14 cellular contexts compared by ENCODE assay signal in the genomic region with DNA sequence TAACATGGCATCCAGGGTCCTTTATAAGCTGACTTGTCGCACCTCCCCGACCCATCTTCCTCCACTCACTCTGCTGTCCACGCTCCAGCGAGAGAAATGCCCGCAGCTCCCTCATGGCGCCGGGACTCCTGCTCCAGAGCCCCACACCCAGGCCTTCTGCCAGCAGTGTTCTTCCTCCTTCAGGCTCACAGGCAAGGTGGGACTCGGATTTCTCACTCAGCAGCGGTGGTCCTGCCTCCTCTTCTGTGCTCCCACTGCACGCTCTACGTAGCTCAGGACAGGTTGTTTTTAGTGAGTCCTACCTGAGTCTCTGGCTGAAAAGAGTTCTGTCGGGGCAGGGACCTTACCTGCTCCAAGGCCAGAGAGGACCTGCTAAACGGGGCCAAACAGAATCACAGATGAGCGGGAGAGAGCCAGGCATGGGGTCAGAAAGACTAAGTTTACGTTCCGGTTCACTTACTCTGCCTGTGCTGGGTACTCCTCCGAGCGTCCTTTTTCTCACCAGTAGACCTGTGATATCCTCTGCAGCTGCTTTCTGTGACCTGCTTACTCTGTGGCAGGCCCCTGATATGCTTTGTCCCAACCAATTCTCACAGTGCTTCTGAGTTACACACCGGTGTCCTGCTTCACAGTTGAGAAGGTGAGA. TPM values are rescaled to one million over a fixed set of nuclear protein-coding genes. Genes with fewer than 3 reads are reported as not detected.
DNase-seq lines count a peak whose midpoint lies in the region; ATAC-seq and TF ChIP-seq lines count a peak whose summit lies in the region.
"Had no signal": no experiment of that assay in that cellular context is flagged by ENCODE, and none has a peak within 500 bp of the region (broad histone marks: within the 10 kb centered on the region; RNA-seq: fewer than 3 reads in every experiment).

No MANE protein-coding gene starts in this region.

- peak overlapping the region; percentile 19; the same call in 1 of the 2 replicates for H3K27ac Mint-ChIP-seq in WTC11
- peak overlapping the region in 8 of 10 donors; percentile 34 to 94 (median 71) for H3K27ac Mint-ChIP-seq in naive thymus-derived CD8-positive, alpha-beta T cell

- POLR2A ChIA-PET in WTC11 (lab: Charles Lee): no interaction called here
- POLR2A ChIA-PET in naive thymus-derived CD8-positive, alpha-beta T cell (lab: Charles Lee): no interaction called here

- no peak overlapping the region for H3K4me3 Mint-ChIP-seq in WTC11
- H3K4me3 Mint-ChIP-seq in naive thymus-derived CD8-positive, alpha-beta T cell: peak overlapping the region in 2 of 10 donors; percentile 22 to 33
- H3K4me3 Mint-ChIP-seq: neural crest cell had no signal

- H3K36me3 Mint-ChIP-seq in WTC11: peaks cover 12% of the 10 kb centered on the region; the same call in 1 of the 2 replicates
- H3K36me3 Mint-ChIP-seq in naive thymus-derived CD8-positive, alpha-beta T cell: peaks cover 0 to 70% (median 12%) of the 10 kb centered on the region in 3 donors

- CTCF ChIA-PET in WTC11 (lab: Charles Lee): interaction anchor here (1.0 kb wide), 1 partner anchor 26 kb away, joined by 6 read pairs; no protein-coding TSS in a partner anchor

- H3K27me3 Mint-ChIP-seq in WTC11 (ENCODE audit: low read depth): no peaks in the 10 kb centered on the region
- no peaks in the 10 kb centered on the region for H3K27me3 Mint-ChIP-seq in naive thymus-derived CD8-positive, alpha-beta T cell

- no peaks in the 10 kb centered on the region for H3K4me1 Mint-ChIP-seq in WTC11
- H3K4me1 Mint-ChIP-seq in naive thymus-derived CD8-positive, alpha-beta T cell: peaks cover 26 to 72% (median 44%) of the 10 kb centered on the region in 4 donors
- H3K4me1 Mint-ChIP-seq: neural crest cell had no signal

- peak; percentile 19 for ATAC-seq in GM18505 (IDR thresholded peaks at IDR 0.05; ENCODE audit: unreplicated experiment)
- peak; percentile 7 for ATAC-seq in GM21717 (IDR thresholded peaks at IDR 0.05; ENCODE audit: unreplicated experiment)
- no peak for ATAC-seq in WTC11
- no peak for ATAC-seq in naive thymus-derived CD8-positive, alpha-beta T cell
- no peak for ATAC-seq in GM21367 (IDR thresholded peaks at IDR 0.05; ENCODE audit: unreplicated experiment)

- H3K9me3 Mint-ChIP-seq in WTC11: no peaks in the 10 kb centered on the region
- no peaks in the 10 kb centered on the region for H3K9me3 Mint-ChIP-seq in naive thymus-derived CD8-positive, alpha-beta T cell
- H3K9me3 Mint-ChIP-seq: neural crest cell had no signal

- no peak for TF ChIP-seq CTCF in WTC11 (IDR thresholded peaks at IDR 0.05)

- DNase-seq in WTC11 (ENCODE audit: low spot score) (no peak), DMS53 (lab: John Stamatoyannopoulos, UW) (no peak), cerebellar cortex (ENCODE audit: low spot score) (no peak), DMS 273 treated with DMSO at 0.1 percent for 48 hours (lab: John Stamatoyannopoulos, UW) (no peak)
- DNase-seq in naive thymus-derived CD8-positive, alpha-beta T cell: no peak
- DNase-seq: activated CD4-positive, alpha-beta T cell treated with anti-CD3 and anti-CD28 coated beads for 4 hours; central memory CD4-positive, alpha-beta T cell; DMS79 treated with DMSO at 0.1 percent for 48 hours; KG1; OCI-M1 had no signal

- no peak for TF ChIP-seq POLR2A in GM18505 (IDR thresholded peaks at IDR 0.05; ENCODE audit: borderline replicate concordance, extremely low read depth, insufficient read depth, insufficient read length)

TF ChIP-seq in WTC11, 78 proteins besides CTCF, POLR2A, EP300 and RAD21:
- no peak for TF ChIP-seq RORB (CRISPR knock-in tag; IDR thresholded peaks at IDR 0.05)
- no peak for TF ChIP-seq MXD4 (CRISPR knock-in tag; IDR thresholded peaks at IDR 0.05; ENCODE audit: borderline replicate concordance)
- no peak for TF ChIP-seq CBFB (CRISPR knock-in tag; IDR thresholded peaks at IDR 0.05; ENCODE audit: low read depth)
- no peak for TF ChIP-seq JUN (CRISPR knock-in tag; IDR thresholded peaks at IDR 0.05)
- TF ChIP-seq, protein P1, sequence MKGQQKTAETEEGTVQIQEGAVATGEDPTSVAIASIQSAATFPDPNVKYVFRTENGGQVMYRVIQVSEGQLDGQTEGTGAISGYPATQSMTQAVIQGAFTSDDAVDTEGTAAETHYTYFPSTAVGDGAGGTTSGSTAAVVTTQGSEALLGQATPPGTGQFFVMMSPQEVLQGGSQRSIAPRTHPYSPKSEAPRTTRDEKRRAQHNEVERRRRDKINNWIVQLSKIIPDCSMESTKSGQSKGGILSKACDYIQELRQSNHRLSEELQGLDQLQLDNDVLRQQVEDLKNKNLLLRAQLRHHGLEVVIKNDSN (CRISPR knock-in tag; IDR thresholded peaks at IDR 0.05): no peak
- no peak for TF ChIP-seq ZBTB21 (CRISPR knock-in tag; IDR thresholded peaks at IDR 0.05; ENCODE audit: borderline replicate concordance)
- TF ChIP-seq ZNF232 (CRISPR knock-in tag; IDR thresholded peaks at IDR 0.05): no peak
- no peak for TF ChIP-seq TCF7 (CRISPR knock-in tag; IDR thresholded peaks at IDR 0.05; ENCODE audit: low read depth)
- no peak for TF ChIP-seq NR3C1 (CRISPR knock-in tag; conservative IDR thresholded peaks at IDR 0.05; ENCODE audit: low read depth)
- TF ChIP-seq, protein P2, sequence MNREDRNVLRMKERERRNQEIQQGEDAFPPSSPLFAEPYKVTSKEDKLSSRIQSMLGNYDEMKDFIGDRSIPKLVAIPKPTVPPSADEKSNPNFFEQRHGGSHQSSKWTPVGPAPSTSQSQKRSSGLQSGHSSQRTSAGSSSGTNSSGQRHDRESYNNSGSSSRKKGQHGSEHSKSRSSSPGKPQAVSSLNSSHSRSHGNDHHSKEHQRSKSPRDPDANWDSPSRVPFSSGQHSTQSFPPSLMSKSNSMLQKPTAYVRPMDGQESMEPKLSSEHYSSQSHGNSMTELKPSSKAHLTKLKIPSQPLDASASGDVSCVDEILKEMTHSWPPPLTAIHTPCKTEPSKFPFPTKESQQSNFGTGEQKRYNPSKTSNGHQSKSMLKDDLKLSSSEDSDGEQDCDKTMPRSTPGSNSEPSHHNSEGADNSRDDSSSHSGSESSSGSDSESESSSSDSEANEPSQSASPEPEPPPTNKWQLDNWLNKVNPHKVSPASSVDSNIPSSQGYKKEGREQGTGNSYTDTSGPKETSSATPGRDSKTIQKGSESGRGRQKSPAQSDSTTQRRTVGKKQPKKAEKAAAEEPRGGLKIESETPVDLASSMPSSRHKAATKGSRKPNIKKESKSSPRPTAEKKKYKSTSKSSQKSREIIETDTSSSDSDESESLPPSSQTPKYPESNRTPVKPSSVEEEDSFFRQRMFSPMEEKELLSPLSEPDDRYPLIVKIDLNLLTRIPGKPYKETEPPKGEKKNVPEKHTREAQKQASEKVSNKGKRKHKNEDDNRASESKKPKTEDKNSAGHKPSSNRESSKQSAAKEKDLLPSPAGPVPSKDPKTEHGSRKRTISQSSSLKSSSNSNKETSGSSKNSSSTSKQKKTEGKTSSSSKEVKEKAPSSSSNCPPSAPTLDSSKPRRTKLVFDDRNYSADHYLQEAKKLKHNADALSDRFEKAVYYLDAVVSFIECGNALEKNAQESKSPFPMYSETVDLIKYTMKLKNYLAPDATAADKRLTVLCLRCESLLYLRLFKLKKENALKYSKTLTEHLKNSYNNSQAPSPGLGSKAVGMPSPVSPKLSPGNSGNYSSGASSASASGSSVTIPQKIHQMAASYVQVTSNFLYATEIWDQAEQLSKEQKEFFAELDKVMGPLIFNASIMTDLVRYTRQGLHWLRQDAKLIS (CRISPR knock-in tag; IDR thresholded peaks at IDR 0.05; ENCODE audit: borderline replicate concordance): no peak
- no peak for TF ChIP-seq FOXK1 (CRISPR knock-in tag; IDR thresholded peaks at IDR 0.05)
- no peak for TF ChIP-seq ELF4 (CRISPR knock-in tag; IDR thresholded peaks at IDR 0.05; ENCODE audit: low read depth)
- TF ChIP-seq SOX15 (CRISPR knock-in tag; IDR thresholded peaks at IDR 0.05): no peak
- TF ChIP-seq, protein P3, sequence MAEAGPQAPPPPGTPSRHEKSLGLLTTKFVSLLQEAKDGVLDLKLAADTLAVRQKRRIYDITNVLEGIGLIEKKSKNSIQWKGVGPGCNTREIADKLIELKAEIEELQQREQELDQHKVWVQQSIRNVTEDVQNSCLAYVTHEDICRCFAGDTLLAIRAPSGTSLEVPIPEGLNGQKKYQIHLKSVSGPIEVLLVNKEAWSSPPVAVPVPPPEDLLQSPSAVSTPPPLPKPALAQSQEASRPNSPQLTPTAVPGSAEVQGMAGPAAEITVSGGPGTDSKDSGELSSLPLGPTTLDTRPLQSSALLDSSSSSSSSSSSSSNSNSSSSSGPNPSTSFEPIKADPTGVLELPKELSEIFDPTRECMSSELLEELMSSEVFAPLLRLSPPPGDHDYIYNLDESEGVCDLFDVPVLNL (CRISPR knock-in tag; IDR thresholded peaks at IDR 0.05; ENCODE audit: borderline replicate concordance, low read depth): no peak
- TF ChIP-seq RELA (CRISPR knock-in tag; IDR thresholded peaks at IDR 0.05; ENCODE audit: borderline replicate concordance): no peak

RNA-seq across cellular contexts. Expression of a gene that starts 11.3 kb away (rescaled TPM):
- total RNA-seq in WTC11 (2021): 12.7 to 13.0 TPM (median 12.9 TPM) in 3 replicates
- total RNA-seq in naive thymus-derived CD8-positive, alpha-beta T cell: 10 to 100 TPM; 53.3 to 57.9 TPM
- 10 to 100 TPM; 14.1 to 48.5 (median 23.7) TPM for polyA plus RNA-seq in naive thymus-derived CD8-positive, alpha-beta T cell

RNA-seq across cellular contexts. Expression of a gene that starts 30.7 kb away (rescaled TPM):
- total RNA-seq in WTC11 (2021): 40.9 to 53.4 TPM (median 48.8 TPM) in 3 replicates
- 10 to 100 TPM; 66.6 to 78.6 TPM for total RNA-seq in naive thymus-derived CD8-positive, alpha-beta T cell
- polyA plus RNA-seq in naive thymus-derived CD8-positive, alpha-beta T cell: 100 to 1,000 TPM; 213 to 229 (median 215) TPM

RNA-seq across cellular contexts. Expression of a gene that starts 51.1 kb away (rescaled TPM):
- total RNA-seq in WTC11 (2021): 25.9 to 31.6 TPM (median 26.5 TPM) in 3 replicates
- not detected for total RNA-seq in naive thymus-derived CD8-positive, alpha-beta T cell
- under 1 TPM in 1 of 3 donors, not detected in 2; 0.16 TPM for polyA plus RNA-seq in naive thymus-derived CD8-positive, alpha-beta T cell
- total RNA-seq: neural crest cell had no signal

RNA-seq across cellular contexts. Expression of a gene that starts 53.1 kb away (rescaled TPM):
- 39.5 to 43.0 TPM (median 41.9 TPM) in 3 replicates for total RNA-seq in WTC11 (2021)
- 10 to 100 TPM; 40.2 to 42.5 TPM for total RNA-seq in naive thymus-derived CD8-positive, alpha-beta T cell
- 10 to 100 TPM; 27.8 to 37.8 (median 36.2) TPM for polyA plus RNA-seq in naive thymus-derived CD8-positive, alpha-beta T cell

Comparison
In these comparisons a context has a peak if more than half of its experiments do, and no peak if none do; other contexts are left out.
1. ATAC-seq: peak in GM18505 (single experiment) and GM21717 (single experiment); none in WTC11 (single experiment), naive thymus-derived CD8-positive, alpha-beta T cell (0 of 2) and GM21367 (single experiment).
2. RNA of a gene that starts 51.1 kb away (total RNA-seq): 25.9 to 31.6 TPM in WTC11; not detected in naive thymus-derived CD8-positive, alpha-beta T cell; every median in the first group is over 10 times any median in the second.